In the genomic region with DNA sequence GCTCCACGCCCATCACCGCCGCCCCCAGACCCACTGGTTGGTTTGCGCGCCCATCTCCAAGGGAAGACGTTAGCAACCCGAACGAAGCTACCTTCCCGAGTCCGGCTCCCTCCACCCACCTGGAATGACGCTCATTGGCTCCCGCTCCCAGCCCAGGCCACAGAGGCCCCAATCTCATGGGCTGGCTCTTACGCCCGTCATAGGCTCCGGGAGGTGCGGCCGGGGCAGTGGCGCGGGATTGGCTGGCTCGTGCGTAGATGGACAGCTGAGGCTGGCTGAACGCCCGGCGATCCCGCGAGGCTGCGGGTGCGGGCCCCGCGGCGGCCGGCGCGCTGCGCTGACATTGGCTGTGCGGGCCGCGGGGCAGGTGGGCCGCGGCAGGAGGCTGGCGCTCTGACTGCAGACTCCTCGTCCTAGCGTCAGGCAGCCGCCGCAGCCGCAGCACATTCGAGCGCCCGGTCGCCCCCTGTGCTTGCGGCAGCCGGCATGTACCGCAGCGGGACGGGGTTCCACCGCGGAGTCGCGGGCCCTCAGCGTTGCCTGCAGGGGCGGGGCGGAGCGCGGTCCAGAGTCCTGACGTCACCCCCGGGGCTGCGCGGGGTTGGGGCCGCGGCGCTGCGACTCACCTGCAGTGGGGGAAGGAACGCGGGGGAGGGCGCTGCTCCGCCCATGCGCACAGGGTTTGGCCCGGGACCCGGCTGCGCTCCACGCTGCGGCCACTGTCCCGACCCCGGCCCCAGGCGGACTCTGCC, we compare ENCODE assay signal across 1 cellular context.
TF ChIP-seq lines count a peak whose summit lies in the region.

No MANE protein-coding gene starts in this region.

TF ChIP-seq in HepG2, 621 proteins besides CTCF, POLR2A, EP300 and RAD21 (continued from another document and continues in another):
- TF ChIP-seq, protein P1, sequence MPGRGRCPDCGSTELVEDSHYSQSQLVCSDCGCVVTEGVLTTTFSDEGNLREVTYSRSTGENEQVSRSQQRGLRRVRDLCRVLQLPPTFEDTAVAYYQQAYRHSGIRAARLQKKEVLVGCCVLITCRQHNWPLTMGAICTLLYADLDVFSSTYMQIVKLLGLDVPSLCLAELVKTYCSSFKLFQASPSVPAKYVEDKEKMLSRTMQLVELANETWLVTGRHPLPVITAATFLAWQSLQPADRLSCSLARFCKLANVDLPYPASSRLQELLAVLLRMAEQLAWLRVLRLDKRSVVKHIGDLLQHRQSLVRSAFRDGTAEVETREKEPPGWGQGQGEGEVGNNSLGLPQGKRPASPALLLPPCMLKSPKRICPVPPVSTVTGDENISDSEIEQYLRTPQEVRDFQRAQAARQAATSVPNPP (CRISPR knock-in tag; IDR thresholded peaks at IDR 0.05), result no peak; the same call in 1 of the 2 replicates
- no peak for TF ChIP-seq KLF15 (CRISPR knock-in tag; IDR thresholded peaks at IDR 0.05; ENCODE audit: borderline replicate concordance)
- no peak for TF ChIP-seq ZNF646 (CRISPR knock-in tag; IDR thresholded peaks at IDR 0.05)
- no peak for TF ChIP-seq USF2 (IDR thresholded peaks at IDR 0.05; ENCODE audit: low read depth, low read length)
- TF ChIP-seq USF2 (CRISPR knock-in tag; IDR thresholded peaks at IDR 0.05; ENCODE audit: borderline replicate concordance), result no peak
- TF ChIP-seq ZC3H13 (CRISPR knock-in tag; IDR thresholded peaks at IDR 0.05), result 0 out of 2 replicates have a peak, but pooled peaks have one; percentile 60
- TF ChIP-seq ZNF577 (CRISPR knock-in tag; IDR thresholded peaks at IDR 0.05; ENCODE audit: borderline replicate concordance, low read depth), result no peak
- TF ChIP-seq ZSCAN9 (CRISPR knock-in tag; IDR thresholded peaks at IDR 0.05; ENCODE audit: borderline replicate concordance), result no peak
- no peak for TF ChIP-seq FOXK2 (IDR thresholded peaks at IDR 0.05)
- TF ChIP-seq SIX4 (CRISPR knock-in tag; IDR thresholded peaks at IDR 0.05), result no peak
- TF ChIP-seq, protein P2, sequence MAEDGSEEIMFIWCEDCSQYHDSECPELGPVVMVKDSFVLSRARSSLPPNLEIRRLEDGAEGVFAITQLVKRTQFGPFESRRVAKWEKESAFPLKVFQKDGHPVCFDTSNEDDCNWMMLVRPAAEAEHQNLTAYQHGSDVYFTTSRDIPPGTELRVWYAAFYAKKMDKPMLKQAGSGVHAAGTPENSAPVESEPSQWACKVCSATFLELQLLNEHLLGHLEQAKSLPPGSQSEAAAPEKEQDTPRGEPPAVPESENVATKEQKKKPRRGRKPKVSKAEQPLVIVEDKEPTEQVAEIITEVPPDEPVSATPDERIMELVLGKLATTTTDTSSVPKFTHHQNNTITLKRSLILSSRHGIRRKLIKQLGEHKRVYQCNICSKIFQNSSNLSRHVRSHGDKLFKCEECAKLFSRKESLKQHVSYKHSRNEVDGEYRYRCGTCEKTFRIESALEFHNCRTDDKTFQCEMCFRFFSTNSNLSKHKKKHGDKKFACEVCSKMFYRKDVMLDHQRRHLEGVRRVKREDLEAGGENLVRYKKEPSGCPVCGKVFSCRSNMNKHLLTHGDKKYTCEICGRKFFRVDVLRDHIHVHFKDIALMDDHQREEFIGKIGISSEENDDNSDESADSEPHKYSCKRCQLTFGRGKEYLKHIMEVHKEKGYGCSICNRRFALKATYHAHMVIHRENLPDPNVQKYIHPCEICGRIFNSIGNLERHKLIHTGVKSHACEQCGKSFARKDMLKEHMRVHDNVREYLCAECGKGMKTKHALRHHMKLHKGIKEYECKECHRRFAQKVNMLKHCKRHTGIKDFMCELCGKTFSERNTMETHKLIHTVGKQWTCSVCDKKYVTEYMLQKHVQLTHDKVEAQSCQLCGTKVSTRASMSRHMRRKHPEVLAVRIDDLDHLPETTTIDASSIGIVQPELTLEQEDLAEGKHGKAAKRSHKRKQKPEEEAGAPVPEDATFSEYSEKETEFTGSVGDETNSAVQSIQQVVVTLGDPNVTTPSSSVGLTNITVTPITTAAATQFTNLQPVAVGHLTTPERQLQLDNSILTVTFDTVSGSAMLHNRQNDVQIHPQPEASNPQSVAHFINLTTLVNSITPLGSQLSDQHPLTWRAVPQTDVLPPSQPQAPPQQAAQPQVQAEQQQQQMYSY (CRISPR knock-in tag; IDR thresholded peaks at IDR 0.05), result no peak
- TF ChIP-seq TCF7L2 (IDR thresholded peaks at IDR 0.05; ENCODE audit: low read depth, low read length), result no peak
- peak; percentile 85; the same call in 1 of the 2 replicates for TF ChIP-seq RNF2 (conservative IDR thresholded peaks at IDR 0.05; ENCODE audit: low read depth)
- 0 out of 2 replicates have a peak, but pooled peaks have one; percentile 22 for TF ChIP-seq RXRB (CRISPR knock-in tag; IDR thresholded peaks at IDR 0.05; ENCODE audit: borderline replicate concordance)
- TF ChIP-seq NFKBIZ (CRISPR knock-in tag; IDR thresholded peaks at IDR 0.05), result no peak
- no peak; the same call in 1 of the 2 replicates for TF ChIP-seq HDAC1 (CRISPR knock-in tag; IDR thresholded peaks at IDR 0.05)
- peak; percentile 62; the same call in 1 of the 2 replicates for TF ChIP-seq THRA (CRISPR knock-in tag; IDR thresholded peaks at IDR 0.05; ENCODE audit: borderline replicate concordance)
- peak; percentile 37; the same call in 1 of the 2 replicates for TF ChIP-seq WIZ (CRISPR knock-in tag; IDR thresholded peaks at IDR 0.05)
- TF ChIP-seq NKX3-1 (CRISPR knock-in tag; IDR thresholded peaks at IDR 0.05), result no peak
- TF ChIP-seq ZBTB1 (CRISPR knock-in tag; IDR thresholded peaks at IDR 0.05; ENCODE audit: borderline replicate concordance), result no peak
- TF ChIP-seq SPEN (CRISPR knock-in tag; IDR thresholded peaks at IDR 0.05; ENCODE audit: low read depth), result peak; percentile 75
- no peak for TF ChIP-seq ZNF121 (CRISPR knock-in tag; IDR thresholded peaks at IDR 0.05)
- TF ChIP-seq NFIC (IDR thresholded peaks at IDR 0.05; ENCODE audit: low read length), result no peak
- peak; percentile 94; the same call in 1 of the 2 replicates for TF ChIP-seq ZNF766 (CRISPR knock-in tag; IDR thresholded peaks at IDR 0.05; ENCODE audit: borderline replicate concordance)
- TF ChIP-seq ZNF232 (CRISPR knock-in tag; IDR thresholded peaks at IDR 0.05; ENCODE audit: borderline replicate concordance), result peak; percentile 54; the same call in 1 of the 2 replicates
- TF ChIP-seq ARID4A (CRISPR knock-in tag; IDR thresholded peaks at IDR 0.05; ENCODE audit: borderline replicate concordance), result peak; percentile 87
- 0 out of 2 replicates have a peak, but pooled peaks have one; percentile 38 for TF ChIP-seq ZNF143 (CRISPR knock-in tag; IDR thresholded peaks at IDR 0.05)
- TF ChIP-seq ZNF660 (CRISPR knock-in tag; IDR thresholded peaks at IDR 0.05; ENCODE audit: borderline replicate concordance, low read depth), result no peak
- TF ChIP-seq ZNF572 (CRISPR knock-in tag; IDR thresholded peaks at IDR 0.05), result no peak
- TF ChIP-seq TBL1XR1 (IDR thresholded peaks at IDR 0.05; ENCODE audit: borderline replicate concordance, low read length, partially characterized antibody), result no peak
- TF ChIP-seq TARDBP (CRISPR knock-in tag; IDR thresholded peaks at IDR 0.05), result peak; percentile 72
- TF ChIP-seq ZNF17 (CRISPR knock-in tag; IDR thresholded peaks at IDR 0.05), result no peak
- no peak for TF ChIP-seq CC2D1A (CRISPR knock-in tag; IDR thresholded peaks at IDR 0.05)
